21 cellular contexts compared by ENCODE assay signal in genomic region chr16:85249418-85249817, GRCh38.
A peak's percentile ranks its signal among the peaks of the same experiment; 100 is the strongest.
DNase-seq lines count a peak whose midpoint lies in the region; ATAC-seq, FAIRE-seq and TF ChIP-seq lines count a peak whose summit lies in the region.
"Had no signal": no experiment of that assay in that cellular context is flagged by ENCODE, and none has a peak within 500 bp of the region (broad histone marks: within the 10 kb centered on the region; RNA-seq: fewer than 3 reads in every experiment).

No MANE protein-coding gene starts in this region.

- H2AK5ac ChIP-seq in mesenchymal stem cell (ENCODE audit: low read length, severe bottlenecking): no peak overlapping the region

- no peak overlapping the region for H3K4me3 ChIP-seq in K562
- H3K4me3 ChIP-seq in mesenchymal stem cell (ENCODE audit: insufficient read depth in 1 of 2, low read depth in 1 of 2, low read length in 2 of 2): no peak overlapping the region
- H3K4me3 ChIP-seq in psoas muscle: no peak overlapping the region

- no peak overlapping the region for H2BK5ac ChIP-seq in mesenchymal stem cell (ENCODE audit: low read depth, low read length, poor library complexity, severe bottlenecking)

- H3K9ac ChIP-seq in K562 (ENCODE audit: insufficient read depth in 1 of 2, low read depth in 2 of 2, low read length in 2 of 2): no peak overlapping the region
- H3K9ac ChIP-seq in mesenchymal stem cell (ENCODE audit: low read length): no peak overlapping the region

- H4K91ac ChIP-seq in mesenchymal stem cell (ENCODE audit: low read length): no peak overlapping the region

- H3K4me1 ChIP-seq in K562 (replicated peaks in 1 of 2; ENCODE audit: control insufficient read depth in 2 of 2, insufficient read depth in 2 of 2, low read length in 2 of 2) (peaks cover 0 to 53% of the 10 kb centered on the region in 2 experiments; a peak in 3 of 5 replicates), mesenchymal stem cell (ENCODE audit: control insufficient read depth, insufficient read depth, low read depth, low read length) (peaks cover 43% of the 10 kb centered on the region), psoas muscle (peaks cover 14% of the 10 kb centered on the region)

- CTCF ChIA-PET in K562 (lab: Yijun Ruan, JAX; ENCODE audit: low intra/inter-chr PET ratio): no interaction called here

- in situ Hi-C loops in K562 (cut with MboI): no loop called here

- H2BK12ac ChIP-seq in mesenchymal stem cell (ENCODE audit: low read length in 2 of 2): peak overlapping the region in 1 of 2 experiments; percentile 43

- H3K23ac ChIP-seq in mesenchymal stem cell (ENCODE audit: low read length in 2 of 2): peak overlapping the region in 1 of 2 experiments; percentile 51

- no peak for TF ChIP-seq RAD21 in K562 (CRISPR knock-in tag; conservative IDR thresholded peaks at IDR 0.05 in 1 of 2, IDR thresholded peaks at IDR 0.05 in 1 of 2)

- no peaks in the 10 kb centered on the region for H3K36me3 Mint-ChIP-seq in activated T-cell treated with anti-CD3 and anti-CD28 coated beads, Interleukin-2, amount 50 U/mL, for 72 hours (ENCODE audit: insufficient read depth in 2 of 2)
- H3K36me3 Mint-ChIP-seq in natural killer cell treated with Interleukin-12 subunit alpha and Interleukin-12 subunit beta and Interleukin-15 and Interleukin-18, amount 100 ng/mL, for 72 hours: no peaks in the 10 kb centered on the region
- H3K36me3 Mint-ChIP-seq: CD8-positive, alpha-beta memory T cell; IgD-negative memory B cell had no signal

- H3K9me3 ChIP-seq in K562 (replicated peaks; ENCODE audit: control insufficient read depth, insufficient read depth, low read depth, low read length) (no peaks in the 10 kb centered on the region), mesenchymal stem cell (ENCODE audit: control insufficient read depth, low read length) (no peaks in the 10 kb centered on the region), psoas muscle (no peaks in the 10 kb centered on the region)

- peak; percentile 69 for DNase-seq in DMS 273 (lab: John Stamatoyannopoulos, UW; ENCODE audit: unreplicated experiment)
- no peak for DNase-seq in DMS 273 treated with DMSO at 0.1 percent for 48 hours (lab: John Stamatoyannopoulos, UW)
- no peak for DNase-seq in K562 (ENCODE audit: extremely low read depth in 1 of 4, low spot score in 3 of 4)
- DNase-seq in mesenchymal stem cell: no peak
- DNase-seq in psoas muscle: peak; percentile 46 to 86
- no peak for DNase-seq in activated T-cell treated with anti-CD3 and anti-CD28 coated beads, Interleukin-2, amount 50 U/mL, for 72 hours
- DNase-seq in natural killer cell treated with Interleukin-12 subunit alpha and Interleukin-12 subunit beta and Interleukin-15 and Interleukin-18, amount 100 ng/mL, for 72 hours (ENCODE audit: low spot score): no peak
- DNase-seq in frontal cortex (ENCODE audit: low spot score in 2 of 2): no peak
- DNase-seq: ACHN; Calu3; CD8-positive, alpha-beta memory T cell; DMS53; Kasumi-1; NCI-H2081; NCI-H345; NCI-H524 treated with DMSO at 0.1 percent for 48 hours; OCI-M1 had no signal

- no peak overlapping the region for H3K27ac Mint-ChIP-seq in activated T-cell treated with anti-CD3 and anti-CD28 coated beads, Interleukin-2, amount 50 U/mL, for 72 hours
- H3K27ac Mint-ChIP-seq in natural killer cell treated with Interleukin-12 subunit alpha and Interleukin-12 subunit beta and Interleukin-15 and Interleukin-18, amount 100 ng/mL, for 72 hours: no peak overlapping the region
- H3K27ac Mint-ChIP-seq: IgD-negative memory B cell had no signal

- ATAC-seq in K562 (no peak), psoas muscle (peak; percentile 52 to 79 (median 62))
- no peak for ATAC-seq in activated T-cell treated with anti-CD3 and anti-CD28 coated beads, Interleukin-2, amount 50 U/mL, for 72 hours (replicated peaks in 1 of 2)
- no peak for ATAC-seq in natural killer cell treated with Interleukin-12 subunit alpha and Interleukin-12 subunit beta and Interleukin-15 and Interleukin-18, amount 100 ng/mL, for 72 hours

- H3K36me3 ChIP-seq in K562 (ENCODE audit: control insufficient read depth, insufficient read depth, low read length) (no peaks in the 10 kb centered on the region), mesenchymal stem cell (ENCODE audit: control insufficient read depth in 1 of 2, insufficient read depth in 2 of 2, low read depth in 1 of 2, low read length in 2 of 2) (peaks cover 0 to 18% of the 10 kb centered on the region in 2 experiments), psoas muscle (ENCODE audit: insufficient read depth in 1 of 2, low read depth in 1 of 2) (no peaks in the 10 kb centered on the region)

- no peak overlapping the region for H4K8ac ChIP-seq in mesenchymal stem cell (ENCODE audit: low read length)

- H3K14ac ChIP-seq in mesenchymal stem cell (ENCODE audit: low read length in 2 of 2): no peak overlapping the region

- TF ChIP-seq POLR2A in K562 (conservative IDR thresholded peaks at IDR 0.05): no peak

- H3K4ac ChIP-seq in mesenchymal stem cell (ENCODE audit: low read depth in 1 of 2, low read length in 2 of 2): no peak overlapping the region

- H4K20me1 ChIP-seq in K562 (replicated peaks; ENCODE audit: control insufficient read depth, insufficient read depth, low read length): peaks cover 75% of the 10 kb centered on the region

- H3K18ac ChIP-seq in mesenchymal stem cell (ENCODE audit: low read depth in 1 of 2, low read length in 2 of 2): no peak overlapping the region

- no peak for FAIRE-seq in K562 (lab: Jason Lieb, UNC)
- no peak for FAIRE-seq in frontal cortex (lab: Jason Lieb, UNC)
- FAIRE-seq: RCC 7860 had no signal

- POLR2A ChIA-PET in K562 (lab: Yijun Ruan, JAX): interaction anchor here (0.7 to 1.3 kb wide), 4 partner anchors 9 to 181 kb away, joined by 3 to 5 read pairs (median 3); no protein-coding TSS in a partner anchor

- H3K27ac ChIP-seq in K562 (ENCODE audit: extremely low read depth, low read depth, low read length): no peak overlapping the region
- no peak overlapping the region for H3K27ac ChIP-seq in mesenchymal stem cell (ENCODE audit: low read length, poor library complexity, severe bottlenecking)
- no peak overlapping the region for H3K27ac ChIP-seq in psoas muscle
- H3K27ac ChIP-seq: 22Rv1, C4-2B had no signal

- TF ChIP-seq EP300 in K562 (IDR thresholded peaks at IDR 0.05; ENCODE audit: low read length): no peak

- intact Hi-C loops in K562 (cut with micrococcal nuclease): loop anchor here (5.0 kb wide), 1 partner anchor 132 kb away; no protein-coding TSS in a partner anchor
- intact Hi-C loops in psoas muscle (cut with DNase I): loop anchor here in 1 of 2 donors (5.0 kb wide), 1 partner anchor 468 kb away; no protein-coding TSS in a partner anchor

- peaks cover 50% of the 10 kb centered on the region for H3K79me1 ChIP-seq in mesenchymal stem cell (replicated peaks; ENCODE audit: low read length, poor library complexity, severe bottlenecking)

- no peaks in the 10 kb centered on the region for H3K27me3 Mint-ChIP-seq in activated T-cell treated with anti-CD3 and anti-CD28 coated beads, Interleukin-2, amount 50 U/mL, for 72 hours (ENCODE audit: low read depth)
- H3K27me3 Mint-ChIP-seq in natural killer cell treated with Interleukin-12 subunit alpha and Interleukin-12 subunit beta and Interleukin-15 and Interleukin-18, amount 100 ng/mL, for 72 hours: peaks cover 5 to 11% of the 10 kb centered on the region in 2 donors

- peak overlapping the region; percentile 12 for H2BK15ac ChIP-seq in mesenchymal stem cell (ENCODE audit: low read depth, poor library complexity, severe bottlenecking)

- TF ChIP-seq CTCF in K562 (IDR thresholded peaks at IDR 0.05 in 2 of 3, conservative IDR thresholded peaks at IDR 0.05 in 1 of 3; ENCODE audit: insufficient read depth in 2 of 3, low read depth in 1 of 3, low read length in 3 of 3) (no peak), psoas muscle (IDR thresholded peaks at IDR 0.05) (no peak)

- H2AFZ ChIP-seq in K562 (ENCODE audit: low read depth, low read length) (no peak overlapping the region), mesenchymal stem cell (ENCODE audit: low read depth, low read length) (no peak overlapping the region)

- H3K79me2 ChIP-seq in K562 (ENCODE audit: control insufficient read depth, insufficient read depth, low read length): peaks cover 6% of the 10 kb centered on the region; the same call in 2 of the 3 replicates

- H3K4me1 Mint-ChIP-seq in activated T-cell treated with anti-CD3 and anti-CD28 coated beads, Interleukin-2, amount 50 U/mL, for 72 hours (ENCODE audit: low read depth): peaks cover 13% of the 10 kb centered on the region
- H3K4me1 Mint-ChIP-seq in natural killer cell treated with Interleukin-12 subunit alpha and Interleukin-12 subunit beta and Interleukin-15 and Interleukin-18, amount 100 ng/mL, for 72 hours (ENCODE audit: low read depth in 2 of 2): peaks cover 7 to 12% of the 10 kb centered on the region in 2 donors

- no peak overlapping the region for H2BK120ac ChIP-seq in mesenchymal stem cell (ENCODE audit: low read depth, low read length)

- peaks cover 13% of the 10 kb centered on the region for H3K9me1 ChIP-seq in K562 (ENCODE audit: control insufficient read depth, insufficient read depth, low read length)

- WGBS in K562 (ENCODE audit: insufficient coverage, low coverage, missing lambda C conversion rate): 75% methylated on average over 16 of the region's 16 CpGs
- WGBS in mesenchymal stem cell: 97% methylated on average over 16 of the region's 16 CpGs
- 18 to 49% (median 31%) methylated on average over 16 of the region's 16 CpGs for WGBS in psoas muscle, 3 donors

- H3K27me3 ChIP-seq in K562 (ENCODE audit: control insufficient read depth in 2 of 2, insufficient read depth in 2 of 2, low read length in 2 of 2): no peaks in the 10 kb centered on the region
- no peaks in the 10 kb centered on the region for H3K27me3 ChIP-seq in mesenchymal stem cell (ENCODE audit: control insufficient read depth in 1 of 2, insufficient read depth in 1 of 2, low read length in 2 of 2)
- no peaks in the 10 kb centered on the region for H3K27me3 ChIP-seq in psoas muscle (ENCODE audit: insufficient read depth in 3 of 3, low read length in 2 of 3)

- no peak overlapping the region for H3K4me3 Mint-ChIP-seq in activated T-cell treated with anti-CD3 and anti-CD28 coated beads, Interleukin-2, amount 50 U/mL, for 72 hours
- no peak overlapping the region for H3K4me3 Mint-ChIP-seq in natural killer cell treated with Interleukin-12 subunit alpha and Interleukin-12 subunit beta and Interleukin-15 and Interleukin-18, amount 100 ng/mL, for 72 hours
- H3K4me3 Mint-ChIP-seq: IgD-negative memory B cell had no signal

- H3K4me2 ChIP-seq in K562 (ENCODE audit: insufficient read depth, low read length): no peak overlapping the region
- H3K4me2 ChIP-seq in mesenchymal stem cell (ENCODE audit: low read length, poor library complexity, severe bottlenecking): no peak overlapping the region

- BruUV-seq in K562 (replicated peaks; lab: Mats Ljungman, UMichigan): no TSS peak

- H3K9me3 Mint-ChIP-seq in activated T-cell treated with anti-CD3 and anti-CD28 coated beads, Interleukin-2, amount 50 U/mL, for 72 hours: no peaks in the 10 kb centered on the region
- no peaks in the 10 kb centered on the region for H3K9me3 Mint-ChIP-seq in natural killer cell treated with Interleukin-12 subunit alpha and Interleukin-12 subunit beta and Interleukin-15 and Interleukin-18, amount 100 ng/mL, for 72 hours
- H3K9me3 Mint-ChIP-seq: CD8-positive, alpha-beta memory T cell; IgD-negative memory B cell had no signal

TF ChIP-seq in K562, 482 proteins besides CTCF, POLR2A, EP300 and RAD21 (continues in another document):
- TF ChIP-seq JUNB (CRISPR knock-in tag; conservative IDR thresholded peaks at IDR 0.05) (no peak), RBM22 (IDR thresholded peaks at IDR 0.05; ENCODE audit: low read depth, low read length, poor library complexity, severe bottlenecking) (no peak)

Comparison
In these comparisons a context has a peak if more than half of its experiments do, and no peak if none do; other contexts are left out.
1. DNase-seq: peak in DMS 273 (single experiment) and psoas muscle (2 of 2); none in DMS 273 treated with DMSO at 0.1 percent for 48 hours (single experiment), K562 (0 of 4), mesenchymal stem cell (single experiment), activated T-cell treated with anti-CD3 and anti-CD28 coated beads, Interleukin-2, amount 50 U/mL, for 72 hours (0 of 2), natural killer cell treated with Interleukin-12 subunit alpha and Interleukin-12 subunit beta and Interleukin-15 and Interleukin-18, amount 100 ng/mL, for 72 hours (single experiment) and frontal cortex (0 of 2).
2. ATAC-seq: peak in psoas muscle (4 of 4); none in K562 (single experiment), activated T-cell treated with anti-CD3 and anti-CD28 coated beads, Interleukin-2, amount 50 U/mL, for 72 hours (0 of 2) and natural killer cell treated with Interleukin-12 subunit alpha and Interleukin-12 subunit beta and Interleukin-15 and Interleukin-18, amount 100 ng/mL, for 72 hours (0 of 2).